Comparison of ENCODE assay signal across 8 cellular contexts in genomic region chr1:230212405-230212936, GRCh38.
DNase-seq lines count a peak whose midpoint lies in the region; ATAC-seq and TF ChIP-seq lines count a peak whose summit lies in the region.

No MANE protein-coding gene starts in this region.

- peak overlapping the region; percentile 20 for H3K4me3 Mint-ChIP-seq in activated naive CD8-positive, alpha-beta T cell
- no peak overlapping the region for H3K4me3 Mint-ChIP-seq in activated naive CD8-positive, alpha-beta T cell treated with anti-CD3 and anti-CD28 coated beads for 36 hours
- peak overlapping the region; percentile 3 for H3K4me3 Mint-ChIP-seq in activated naive CD8-positive, alpha-beta T cell treated with anti-CD3 and anti-CD28 coated beads, Interleukin-2, amount 10 ng/mL, durations not matched to agents 7 days and 5 days

- in situ Hi-C loops in transverse colon (cut with MboI; ENCODE audit: low pct_ligation_motif_present in 1 of 4, low pct_unique_long_range_greater_than_20kb in 1 of 4, low sequenced_read_pairs in 3 of 4), result no loop called here

- 62 to 82% methylated on average over 5 to 7 of the region's 7 CpGs for WGBS in transverse colon (ENCODE audit: low coverage in 1 of 2), 2 donors

- H3K9me3 ChIP-seq in transverse colon, result no peaks in the 10 kb centered on the region

- no peak for TF ChIP-seq POLR2A in transverse colon (IDR thresholded peaks at IDR 0.05)

- no peaks in the 10 kb centered on the region for H3K9me3 Mint-ChIP-seq in activated naive CD8-positive, alpha-beta T cell (ENCODE audit: low read depth)
- H3K9me3 Mint-ChIP-seq in activated naive CD8-positive, alpha-beta T cell treated with anti-CD3 and anti-CD28 coated beads for 36 hours, result peaks cover 2% of the 10 kb centered on the region
- no peaks in the 10 kb centered on the region for H3K9me3 Mint-ChIP-seq in activated naive CD8-positive, alpha-beta T cell treated with anti-CD3 and anti-CD28 coated beads, Interleukin-2, amount 10 ng/mL, durations not matched to agents 7 days and 5 days

- no peak overlapping the region for H3K4me3 ChIP-seq in transverse colon

- H3K36me3 ChIP-seq in transverse colon, result no peaks in the 10 kb centered on the region

- no peak for TF ChIP-seq CTCF in transverse colon (IDR thresholded peaks at IDR 0.05)

- ATAC-seq in HG03064 (IDR thresholded peaks at IDR 0.05; ENCODE audit: low read depth, unreplicated experiment), result peak; percentile 40
- no peak for ATAC-seq in activated naive CD8-positive, alpha-beta T cell treated with anti-CD3 and anti-CD28 coated beads, Interleukin-2, amount 10 ng/mL, durations not matched to agents 7 days and 5 days (ENCODE audit: low read depth)

- H3K27ac Mint-ChIP-seq in activated naive CD8-positive, alpha-beta T cell, result peak overlapping the region; percentile 36
- H3K27ac Mint-ChIP-seq in activated naive CD8-positive, alpha-beta T cell treated with anti-CD3 and anti-CD28 coated beads for 36 hours, result no peak overlapping the region
- H3K27ac Mint-ChIP-seq in activated naive CD8-positive, alpha-beta T cell treated with anti-CD3 and anti-CD28 coated beads, Interleukin-2, amount 10 ng/mL, durations not matched to agents 7 days and 5 days, result peak overlapping the region; percentile 56

- H3K27me3 Mint-ChIP-seq in activated naive CD8-positive, alpha-beta T cell, result no peaks in the 10 kb centered on the region
- no peaks in the 10 kb centered on the region for H3K27me3 Mint-ChIP-seq in activated naive CD8-positive, alpha-beta T cell treated with anti-CD3 and anti-CD28 coated beads for 36 hours
- no peaks in the 10 kb centered on the region for H3K27me3 Mint-ChIP-seq in activated naive CD8-positive, alpha-beta T cell treated with anti-CD3 and anti-CD28 coated beads, Interleukin-2, amount 10 ng/mL, durations not matched to agents 7 days and 5 days

- peaks cover 28% of the 10 kb centered on the region for H3K36me3 Mint-ChIP-seq in activated naive CD8-positive, alpha-beta T cell
- H3K36me3 Mint-ChIP-seq in activated naive CD8-positive, alpha-beta T cell treated with anti-CD3 and anti-CD28 coated beads for 36 hours, result peaks cover 49% of the 10 kb centered on the region
- H3K36me3 Mint-ChIP-seq in activated naive CD8-positive, alpha-beta T cell treated with anti-CD3 and anti-CD28 coated beads, Interleukin-2, amount 10 ng/mL, durations not matched to agents 7 days and 5 days, result peaks cover 9% of the 10 kb centered on the region

- H3K27me3 ChIP-seq in transverse colon, result no peaks in the 10 kb centered on the region

- peaks cover 0 to 57% (median 18%) of the 10 kb centered on the region in 4 donors for H3K4me1 ChIP-seq in transverse colon

- intact Hi-C loops in transverse colon (cut with DNase I; ENCODE audit: low total_unique reads), result loop anchor here (2.0 kb wide), 1 partner anchor 46 kb away; no protein-coding TSS in a partner anchor

- H3K27ac ChIP-seq in transverse colon, result peak overlapping the region; percentile 49 to 64 (median 62)

- POLR2A ChIA-PET in activated naive CD8-positive, alpha-beta T cell treated with anti-CD3 and anti-CD28 coated beads, Interleukin-2, amount 10 ng/mL, durations not matched to agents 7 days and 5 days (lab: Charles Lee), result no interaction called here

- peaks cover 47% of the 10 kb centered on the region for H3K4me1 Mint-ChIP-seq in activated naive CD8-positive, alpha-beta T cell (ENCODE audit: low read depth)
- H3K4me1 Mint-ChIP-seq in activated naive CD8-positive, alpha-beta T cell treated with anti-CD3 and anti-CD28 coated beads for 36 hours, result peaks cover 58% of the 10 kb centered on the region
- peaks cover 36% of the 10 kb centered on the region for H3K4me1 Mint-ChIP-seq in activated naive CD8-positive, alpha-beta T cell treated with anti-CD3 and anti-CD28 coated beads, Interleukin-2, amount 10 ng/mL, durations not matched to agents 7 days and 5 days

- TF ChIP-seq EP300 in transverse colon (IDR thresholded peaks at IDR 0.05; ENCODE audit: low read depth), result no peak

- DNase-seq in activated naive CD8-positive, alpha-beta T cell treated with anti-CD3 and anti-CD28 coated beads for 36 hours, result no peak
- no peak for DNase-seq in activated naive CD8-positive, alpha-beta T cell treated with anti-CD3 and anti-CD28 coated beads, Interleukin-2, amount 10 ng/mL, durations not matched to agents 7 days and 5 days
- DNase-seq in transverse colon (peak; percentile 46), GM19238 (ENCODE audit: insufficient read length, low spot score) (no peak), A172 (ENCODE audit: low spot score) (no peak), amniotic stem cell (lab: John Stamatoyannopoulos, UW) (no peak)
